15 cellular contexts compared by ENCODE assay signal in genomic region chr12:57851552-57852186, GRCh38. TPM values are rescaled to one million over a fixed set of nuclear protein-coding genes. Genes with fewer than 3 reads are reported as not detected.
DNase-seq lines count a peak whose midpoint lies in the region; ATAC-seq and TF ChIP-seq lines count a peak whose summit lies in the region.
"Had no signal": no experiment of that assay in that cellular context is flagged by ENCODE, and none has a peak within 500 bp of the region (broad histone marks: within the 10 kb centered on the region; RNA-seq: fewer than 3 reads in every experiment).

No MANE protein-coding gene starts in this region.

- H3K9me3 Mint-ChIP-seq in activated naive CD4-positive, alpha-beta T cell treated with anti-CD3 and anti-CD28 coated beads, Interleukin-2, amount 10 ng/mL, durations not matched to agents 7 days and 5 days, result no peaks in the 10 kb centered on the region
- no peaks in the 10 kb centered on the region for H3K9me3 Mint-ChIP-seq in activated naive CD4-positive, alpha-beta T cell treated with anti-CD3 and anti-CD28 coated beads, Interleukin-2, amount 50 U/mL, for 72 hours
- H3K9me3 Mint-ChIP-seq in neural crest cell, result no peaks in the 10 kb centered on the region
- no peaks in the 10 kb centered on the region for H3K9me3 Mint-ChIP-seq in stimulated activated naive CD8-positive, alpha-beta T cell treated with anti-CD3 and anti-CD28 coated beads, Interleukin-15, amount 100 ng/mL, for 72 hours
- H3K9me3 Mint-ChIP-seq: activated naive CD8-positive, alpha-beta T cell treated with anti-CD3 and anti-CD28 coated beads for 36 hours; CD8-positive, alpha-beta memory T cell; stimulated activated naive CD8-positive, alpha-beta T cell treated with anti-CD3 and anti-CD28 coated beads, Interleukin-15, Interleukin-2, amounts not matched to agents 100 ng/mL and 50 ng/mL, for 24 hours had no signal

- ATAC-seq in activated naive CD4-positive, alpha-beta T cell treated with anti-CD3 and anti-CD28 coated beads, Interleukin-2, amount 50 U/mL, for 72 hours, result no peak
- ATAC-seq in stimulated activated naive CD8-positive, alpha-beta T cell treated with anti-CD3 and anti-CD28 coated beads, Interleukin-15, amount 100 ng/mL, for 72 hours, result no peak

- in situ Hi-C loops in transverse colon (cut with MboI; ENCODE audit: low pct_ligation_motif_present in 1 of 4, low pct_unique_long_range_greater_than_20kb in 1 of 4, low sequenced_read_pairs in 3 of 4), result no loop called here

- H3K27ac Mint-ChIP-seq in activated naive CD4-positive, alpha-beta T cell treated with anti-CD3 and anti-CD28 coated beads, Interleukin-2, amount 10 ng/mL, durations not matched to agents 7 days and 5 days, result peak overlapping the region; percentile 11
- H3K27ac Mint-ChIP-seq in activated naive CD4-positive, alpha-beta T cell treated with anti-CD3 and anti-CD28 coated beads, Interleukin-2, amount 50 U/mL, for 72 hours, result peak overlapping the region in 1 of 2 donors; percentile 31
- H3K27ac Mint-ChIP-seq in neural crest cell (ENCODE audit: unreplicated experiment), result peak overlapping the region; percentile 8
- H3K27ac Mint-ChIP-seq in stimulated activated naive CD8-positive, alpha-beta T cell treated with anti-CD3 and anti-CD28 coated beads, Interleukin-15, amount 100 ng/mL, for 72 hours, result peak overlapping the region in 1 of 2 donors; percentile 8
- H3K27ac Mint-ChIP-seq: activated naive CD8-positive, alpha-beta T cell treated with anti-CD3 and anti-CD28 coated beads for 36 hours; CD8-positive, alpha-beta memory T cell; stimulated activated naive CD8-positive, alpha-beta T cell treated with anti-CD3 and anti-CD28 coated beads, Interleukin-15, Interleukin-2, amounts not matched to agents 100 ng/mL and 50 ng/mL, for 24 hours had no signal

- peaks cover 89% of the 10 kb centered on the region for H3K27me3 Mint-ChIP-seq in activated naive CD4-positive, alpha-beta T cell treated with anti-CD3 and anti-CD28 coated beads, Interleukin-2, amount 10 ng/mL, durations not matched to agents 7 days and 5 days
- peaks cover 21% of the 10 kb centered on the region for H3K27me3 Mint-ChIP-seq in neural crest cell (ENCODE audit: low read depth)
- peaks cover 20% of the 10 kb centered on the region for H3K27me3 Mint-ChIP-seq in stimulated activated naive CD8-positive, alpha-beta T cell treated with anti-CD3 and anti-CD28 coated beads, Interleukin-15, amount 100 ng/mL, for 72 hours

- TF ChIP-seq POLR2A in esophagus muscularis mucosa (IDR thresholded peaks at IDR 0.05; ENCODE audit: low read depth) (no peak), transverse colon (IDR thresholded peaks at IDR 0.05) (no peak), lower leg skin (IDR thresholded peaks at IDR 0.05) (no peak)

- H3K9me3 ChIP-seq in esophagus muscularis mucosa (no peaks in the 10 kb centered on the region), transverse colon (no peaks in the 10 kb centered on the region), SK-N-SH (no peaks in the 10 kb centered on the region)
- H3K9me3 ChIP-seq: MG63 had no signal

- no peaks in the 10 kb centered on the region for H3K27me3 ChIP-seq in esophagus muscularis mucosa
- peaks cover 7% of the 10 kb centered on the region for H3K27me3 ChIP-seq in transverse colon
- H3K27me3 ChIP-seq in SK-N-SH (ENCODE audit: insufficient read depth), result no peaks in the 10 kb centered on the region
- H3K27me3 ChIP-seq: MG63 had no signal

- H3F3A ChIP-seq in SK-N-SH (replicated peaks; ENCODE audit: insufficient read depth), result no peaks in the 10 kb centered on the region

- H3K4me2 ChIP-seq in SK-N-SH, result no peak overlapping the region

- TF ChIP-seq CTCF in esophagus muscularis mucosa (IDR thresholded peaks at IDR 0.05) (no peak), neural crest cell (conservative IDR thresholded peaks at IDR 0.05) (no peak), transverse colon (IDR thresholded peaks at IDR 0.05) (no peak), SK-N-SH (IDR thresholded peaks at IDR 0.05) (no peak), lower leg skin (IDR thresholded peaks at IDR 0.05) (no peak)

- no peaks in the 10 kb centered on the region for H3K9me2 ChIP-seq in SK-N-SH

- POLR2A ChIA-PET in SK-N-SH (lab: Yijun Ruan, JAX), result no interaction called here

- intact Hi-C loops in esophagus muscularis mucosa (cut with DNase I), result no loop called here
- intact Hi-C loops in transverse colon (cut with DNase I; ENCODE audit: low total_unique reads), result no loop called here
- intact Hi-C loops in lower leg skin (cut with DNase I; ENCODE audit: low total_unique reads), result no loop called here

- no peaks in the 10 kb centered on the region for H3K79me2 ChIP-seq in SK-N-SH (ENCODE audit: insufficient read depth)

- no peak overlapping the region for H2AFZ ChIP-seq in SK-N-SH (ENCODE audit: low read depth)

- TF ChIP-seq EP300 in esophagus muscularis mucosa (IDR thresholded peaks at IDR 0.05) (no peak), transverse colon (IDR thresholded peaks at IDR 0.05; ENCODE audit: low read depth) (no peak), SK-N-SH (IDR thresholded peaks at IDR 0.05; ENCODE audit: borderline replicate concordance in 1 of 2, low read depth in 1 of 2, low read length in 1 of 2) (no peak)

- 81% methylated on average over 3 of the region's 3 CpGs for WGBS in esophagus muscularis mucosa
- 73 to 95% methylated on average over 3 of the region's 3 CpGs for WGBS in transverse colon (ENCODE audit: low coverage in 1 of 2), 2 donors
- 73% methylated on average over 3 of the region's 3 CpGs for WGBS in SK-N-SH (ENCODE audit: low lambda C conversion rate)
- 64 to 67% methylated on average over 3 of the region's 3 CpGs for WGBS in lower leg skin, 2 donors

- H3K4me1 ChIP-seq in esophagus muscularis mucosa (peaks cover 31 to 58% (median 44%) of the 10 kb centered on the region in 4 donors), transverse colon (peaks cover 10 to 20% (median 15%) of the 10 kb centered on the region in 4 donors), SK-N-SH (ENCODE audit: control insufficient read depth in 1 of 2, insufficient read depth in 2 of 2, low read depth in 1 of 2, low read length in 1 of 2) (peaks cover 0 to 3% of the 10 kb centered on the region in 2 experiments; a peak in 1 of 4 replicates)

- H3K9ac ChIP-seq in SK-N-SH, result no peak overlapping the region

- H3K36me3 ChIP-seq in esophagus muscularis mucosa (no peaks in the 10 kb centered on the region), transverse colon (no peaks in the 10 kb centered on the region), SK-N-SH (replicated peaks in 1 of 2; ENCODE audit: control insufficient read depth in 1 of 2, insufficient read depth in 2 of 2, low read length in 1 of 2) (no peaks in the 10 kb centered on the region)
- H3K36me3 ChIP-seq: MG63 had no signal

- H3K4me3 Mint-ChIP-seq in activated naive CD4-positive, alpha-beta T cell treated with anti-CD3 and anti-CD28 coated beads, Interleukin-2, amount 10 ng/mL, durations not matched to agents 7 days and 5 days, result no peak overlapping the region
- H3K4me3 Mint-ChIP-seq in neural crest cell, result peak overlapping the region; percentile 84
- H3K4me3 Mint-ChIP-seq in stimulated activated naive CD8-positive, alpha-beta T cell treated with anti-CD3 and anti-CD28 coated beads, Interleukin-15, amount 100 ng/mL, for 72 hours, result no peak overlapping the region

- H3K36me3 Mint-ChIP-seq in activated naive CD4-positive, alpha-beta T cell treated with anti-CD3 and anti-CD28 coated beads, Interleukin-2, amount 10 ng/mL, durations not matched to agents 7 days and 5 days, result no peaks in the 10 kb centered on the region
- no peaks in the 10 kb centered on the region for H3K36me3 Mint-ChIP-seq in activated naive CD4-positive, alpha-beta T cell treated with anti-CD3 and anti-CD28 coated beads, Interleukin-2, amount 50 U/mL, for 72 hours
- no peaks in the 10 kb centered on the region for H3K36me3 Mint-ChIP-seq in neural crest cell (ENCODE audit: low read depth)
- H3K36me3 Mint-ChIP-seq: activated naive CD8-positive, alpha-beta T cell treated with anti-CD3 and anti-CD28 coated beads for 36 hours had no signal

- H4K20me1 ChIP-seq in SK-N-SH (ENCODE audit: insufficient read depth), result no peaks in the 10 kb centered on the region

- CTCF ChIA-PET in activated naive CD4-positive, alpha-beta T cell treated with anti-CD3 and anti-CD28 coated beads, Interleukin-2, amount 10 ng/mL, durations not matched to agents 7 days and 5 days (lab: Charles Lee), result interaction anchor here (0.5 to 2.1 kb wide), 4 partner anchors 10 to 52 kb away, joined by 3 to 5 read pairs (median 4); no protein-coding TSS in a partner anchor
- CTCF ChIA-PET in SK-N-SH (lab: Yijun Ruan, JAX), result interaction anchor here (1.1 to 1.7 kb wide), 3 partner anchors 13 to 54 kb away, joined by 3 to 8 read pairs (median 5); no protein-coding TSS in a partner anchor

- DNase-seq in activated naive CD4-positive, alpha-beta T cell treated with anti-CD3 and anti-CD28 coated beads, Interleukin-2, amount 10 ng/mL, durations not matched to agents 7 days and 5 days, result no peak
- DNase-seq in activated naive CD4-positive, alpha-beta T cell treated with anti-CD3 and anti-CD28 coated beads, Interleukin-2, amount 50 U/mL, for 72 hours (ENCODE audit: low spot score in 2 of 2), result no peak
- DNase-seq in esophagus muscularis mucosa (ENCODE audit: extremely low spot score) (no peak), neural crest cell (ENCODE audit: low read depth, low spot score) (no peak), transverse colon (no peak), SK-N-SH (no peak), lower leg skin (ENCODE audit: low spot score in 2 of 2) (no peak)
- DNase-seq in stimulated activated naive CD8-positive, alpha-beta T cell treated with anti-CD3 and anti-CD28 coated beads, Interleukin-15, amount 100 ng/mL, for 72 hours, result no peak
- DNase-seq: 8988T; activated naive CD8-positive, alpha-beta T cell treated with anti-CD3 and anti-CD28 coated beads for 36 hours; GF-D8; MG63; SW 1271 had no signal

- H3K4me1 Mint-ChIP-seq in activated naive CD4-positive, alpha-beta T cell treated with anti-CD3 and anti-CD28 coated beads, Interleukin-2, amount 10 ng/mL, durations not matched to agents 7 days and 5 days, result peaks cover 17% of the 10 kb centered on the region
- peaks cover 38% of the 10 kb centered on the region for H3K4me1 Mint-ChIP-seq in neural crest cell
- H3K4me1 Mint-ChIP-seq in stimulated activated naive CD8-positive, alpha-beta T cell treated with anti-CD3 and anti-CD28 coated beads, Interleukin-15, amount 100 ng/mL, for 72 hours, result peaks cover 74% of the 10 kb centered on the region

- H3K4me3 ChIP-seq in esophagus muscularis mucosa (peak overlapping the region in 3 of 4 donors; percentile 53 to 57 (median 54)), transverse colon (no peak overlapping the region), SK-N-SH (ENCODE audit: low read depth in 2 of 2, low read length in 1 of 2) (no peak overlapping the region), lower leg skin (ENCODE audit: low read depth, poor library complexity, severe bottlenecking) (no peak overlapping the region)
- H3K4me3 ChIP-seq: MG63 had no signal

- TF ChIP-seq RAD21 in SK-N-SH (IDR thresholded peaks at IDR 0.05; ENCODE audit: low read length), result no peak

- H3K27ac ChIP-seq in esophagus muscularis mucosa (replicated peaks in 1 of 4) (peak overlapping the region; percentile 88 to 91 (median 90)), transverse colon (peak overlapping the region; percentile 67 to 84 (median 78)), SK-N-SH (ENCODE audit: low read depth in 2 of 2, low read length in 1 of 2) (no peak overlapping the region)

RNA-seq across cellular contexts. Expression of gene CTDSP2, which starts 5.1 kb away (rescaled TPM):
- 100 to 1,000 TPM in 1 of 2 donors, 10 to 100 TPM in 1; 76.3 to 103 TPM for total RNA-seq in activated naive CD4-positive, alpha-beta T cell treated with anti-CD3 and anti-CD28 coated beads, Interleukin-2, amount 50 U/mL, for 72 hours
- total RNA-seq in esophagus muscularis mucosa, result 100 to 1,000 TPM; 127 to 249 (median 196) TPM
- total RNA-seq in neural crest cell, result 83.2 and 83.4 TPM in 2 replicates
- total RNA-seq in transverse colon, result 100 to 1,000 TPM; 174 to 268 (median 231) TPM
- polyA plus RNA-seq in SK-N-SH (2012; rRNA removed), result 117 and 119 TPM in 2 replicates
- 87.3 and 102 TPM in 2 replicates for polyA plus RNA-seq in SK-N-SH (2012; cell fraction: cytosol; rRNA removed)
- polyA plus RNA-seq in SK-N-SH (2012; cell fraction: nucleus; rRNA removed), result 145 and 147 TPM in 2 replicates
- total RNA-seq in lower leg skin, result 100 to 1,000 TPM; 129 to 174 (median 169) TPM

RNA-seq across cellular contexts. Expression of gene AVIL, which starts 33.1 kb away (rescaled TPM):
- 1 to 10 TPM in 1 of 2 donors, under 1 TPM in 1; 0.23 to 3.1 TPM for total RNA-seq in activated naive CD4-positive, alpha-beta T cell treated with anti-CD3 and anti-CD28 coated beads, Interleukin-2, amount 50 U/mL, for 72 hours
- total RNA-seq in esophagus muscularis mucosa (1 to 10 TPM; 2.2 to 5.8 (median 2.8) TPM), neural crest cell (1.6 and 1.7 TPM in 2 replicates), transverse colon (10 to 100 TPM in 2 of 4 donors, 1 to 10 TPM in 2; 3.0 to 21.1 (median 9.1) TPM), lower leg skin (1 to 10 TPM; 1.6 to 4.6 (median 2.8) TPM)
- polyA plus RNA-seq in SK-N-SH (2012; rRNA removed), result 4.7 and 5.2 TPM in 2 replicates
- 1.2 and 1.4 TPM in 2 replicates for polyA plus RNA-seq in SK-N-SH (2012; cell fraction: cytosol; rRNA removed)
- 29.9 and 32.6 TPM in 2 replicates for polyA plus RNA-seq in SK-N-SH (2012; cell fraction: nucleus; rRNA removed)

Comparison
In these comparisons a context has a peak if more than half of its experiments do, and no peak if none do; other contexts are left out.
1. H3K27ac ChIP-seq: peak in esophagus muscularis mucosa (4 of 4) and transverse colon (4 of 4); none in SK-N-SH (0 of 2).
2. H3K4me3 ChIP-seq: peak in esophagus muscularis mucosa (3 of 4); none in transverse colon (0 of 4), SK-N-SH (0 of 2) and lower leg skin (single experiment).